In the genomic region with DNA sequence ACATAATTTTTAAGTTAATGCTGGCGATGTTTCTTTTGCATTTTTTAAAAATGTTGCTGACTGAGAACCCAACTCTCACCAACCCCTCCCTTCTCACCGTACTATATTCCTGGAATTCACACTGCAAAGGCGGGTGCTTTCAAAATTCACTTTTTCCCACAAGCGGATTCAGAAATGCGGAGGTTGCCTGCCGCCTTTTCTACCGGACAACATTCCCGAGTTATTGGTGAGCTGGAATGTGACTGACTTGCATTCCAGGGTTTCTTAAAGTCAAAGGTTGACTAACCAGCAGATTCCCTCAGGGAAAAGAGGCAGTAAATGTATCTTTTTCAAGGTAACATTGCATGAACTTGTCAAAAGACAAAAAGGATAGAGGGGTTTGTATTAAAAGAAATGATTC, we compare ENCODE assay signal across 1 cellular context.
TF ChIP-seq lines count a peak whose summit lies in the region.

No MANE protein-coding gene starts in this region.

TF ChIP-seq in IMR-90, 13 proteins besides CTCF, POLR2A, EP300 and RAD21 (continued from another document):
- TF ChIP-seq, protein P1, sequence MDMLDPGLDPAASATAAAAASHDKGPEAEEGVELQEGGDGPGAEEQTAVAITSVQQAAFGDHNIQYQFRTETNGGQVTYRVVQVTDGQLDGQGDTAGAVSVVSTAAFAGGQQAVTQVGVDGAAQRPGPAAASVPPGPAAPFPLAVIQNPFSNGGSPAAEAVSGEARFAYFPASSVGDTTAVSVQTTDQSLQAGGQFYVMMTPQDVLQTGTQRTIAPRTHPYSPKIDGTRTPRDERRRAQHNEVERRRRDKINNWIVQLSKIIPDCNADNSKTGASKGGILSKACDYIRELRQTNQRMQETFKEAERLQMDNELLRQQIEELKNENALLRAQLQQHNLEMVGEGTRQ (IDR thresholded peaks at IDR 0.05; ENCODE audit: low read depth, low read length), result no peak
- TF ChIP-seq NFE2L2 (IDR thresholded peaks at IDR 0.05; ENCODE audit: low read depth, low read length) (no peak), MXI1 (IDR thresholded peaks at IDR 0.05; ENCODE audit: borderline replicate concordance, low read depth, low read length) (peak; percentile 31; the same call in 1 of the 2 replicates), MAZ (IDR thresholded peaks at IDR 0.05; ENCODE audit: borderline replicate concordance, low read depth, low read length) (0 out of 2 replicates have a peak, but pooled peaks have one; percentile 43)
